ENCODE assay signal across 18 cellular contexts in the genomic region with DNA sequence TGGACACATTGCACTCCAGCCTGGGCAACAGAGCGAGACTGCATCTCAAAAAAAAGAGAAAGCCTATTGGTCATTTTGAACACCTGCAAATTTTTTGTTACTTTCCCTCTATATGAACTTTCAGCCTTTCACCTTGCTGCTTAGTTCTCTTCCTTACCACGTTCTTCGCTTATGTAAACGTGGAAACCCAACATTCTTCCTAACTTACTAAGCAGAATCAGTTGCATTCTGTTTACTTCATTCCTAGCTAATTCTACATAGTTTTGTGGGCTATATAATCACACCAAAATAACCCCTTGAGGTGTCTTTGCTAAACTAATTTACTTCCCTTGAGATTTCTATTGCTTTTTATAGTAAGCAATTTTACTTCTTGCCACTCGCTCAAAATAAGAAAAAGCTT. TPM values are rescaled to one million over a fixed set of nuclear protein-coding genes. Genes with fewer than 3 reads are reported as not detected.
DNase-seq lines count a peak whose midpoint lies in the region; ATAC-seq and TF ChIP-seq lines count a peak whose summit lies in the region.
"Had no signal": no experiment of that assay in that cellular context is flagged by ENCODE, and none has a peak within 500 bp of the region (broad histone marks: within the 10 kb centered on the region; RNA-seq: fewer than 3 reads in every experiment).

No MANE protein-coding gene starts in this region.

- H3K27me3 Mint-ChIP-seq in stimulated activated memory B cell treated with anti-CD40 and anti-IgM and Interleukin-4, amounts not matched to agents 10 μg/mL and 1 μg/mL and 100 μg/mL, for 72 hours, result no peaks in the 10 kb centered on the region

- in situ Hi-C loops in mammary epithelial cell (cut with MboI; ENCODE audit: low sequenced_read_pairs in 2 of 2), result no loop called here

- no peaks in the 10 kb centered on the region for H3K27me3 ChIP-seq in BLaER1
- no peaks in the 10 kb centered on the region for H3K27me3 ChIP-seq in mammary epithelial cell (ENCODE audit: insufficient read depth, low read length)

- H3K4me3 ChIP-seq in BLaER1, result no peak overlapping the region
- no peak overlapping the region for H3K4me3 ChIP-seq in choroid plexus epithelial cell (ENCODE audit: low read depth, low read length)
- no peak overlapping the region for H3K4me3 ChIP-seq in mesodermal cell (ENCODE audit: extremely low read depth, insufficient read depth, low read length, poor library complexity, severe bottlenecking)
- no peak overlapping the region for H3K4me3 ChIP-seq in mammary epithelial cell (replicated peaks in 1 of 3; ENCODE audit: insufficient read depth in 1 of 3, low read depth in 2 of 3, low read length in 3 of 3)
- H3K4me3 ChIP-seq: GM12878, GM23338, HAP-1, K562 had no signal

- no peak overlapping the region for H2AFZ ChIP-seq in mammary epithelial cell (ENCODE audit: low read depth, low read length)
- H2AFZ ChIP-seq: GM23338 had no signal

- no peak overlapping the region for H3K27ac ChIP-seq in BLaER1
- peak overlapping the region; percentile 39 for H3K27ac ChIP-seq in mesodermal cell (ENCODE audit: low read depth, low read length, severe bottlenecking)
- no peak overlapping the region for H3K27ac ChIP-seq in mammary epithelial cell (ENCODE audit: insufficient read depth, low read depth, low read length)
- H3K27ac ChIP-seq: 22Rv1 had no signal

- CTCF ChIA-PET in mammary epithelial cell (lab: Charles Lee; ENCODE audit: low non-redundant PET), result no interaction called here

- no peaks in the 10 kb centered on the region for H3K79me2 ChIP-seq in mammary epithelial cell (ENCODE audit: insufficient read depth, low read length)

- H3K4me3 Mint-ChIP-seq in stimulated activated memory B cell treated with anti-CD40 and anti-IgM and Interleukin-4, amounts not matched to agents 10 μg/mL and 1 μg/mL and 100 μg/mL, for 72 hours, result no peak overlapping the region
- H3K4me3 Mint-ChIP-seq: CD4-positive, CD25-positive, alpha-beta regulatory T cell; GM23338 had no signal

- peak; percentile 76 for DNase-seq in M059J (ENCODE audit: low read depth)
- peak; percentile 7 for DNase-seq in choroid plexus epithelial cell (ENCODE audit: low read depth)
- DNase-seq in activated CD8-positive, alpha-beta memory T cell treated with anti-CD3 and anti-CD28 coated beads, Interleukin-2, amount 50 U/mL, for 48 hours, result no peak
- no peak for DNase-seq in mammary epithelial cell
- DNase-seq: CD4-positive, CD25-positive, alpha-beta regulatory T cell; DMS53 had no signal

- H3K4me1 Mint-ChIP-seq in stimulated activated memory B cell treated with anti-CD40 and anti-IgM and Interleukin-4, amounts not matched to agents 10 μg/mL and 1 μg/mL and 100 μg/mL, for 72 hours, result peaks cover 18% of the 10 kb centered on the region
- H3K4me1 Mint-ChIP-seq: CD4-positive, CD25-positive, alpha-beta regulatory T cell had no signal

- WGBS in mesodermal cell (ENCODE audit: insufficient coverage in 2 of 2), 2 experiments, result 81 to 88% methylated on average over 4 of the region's 5 CpGs
- 89% methylated on average over 4 of the region's 5 CpGs for WGBS in mammary epithelial cell (ENCODE audit: low coverage, missing lambda C conversion rate)

- intact Hi-C loops in mammary epithelial cell (cut with micrococcal nuclease), result no loop called here

- H3K9me3 ChIP-seq in BLaER1, result peaks cover 41% of the 10 kb centered on the region
- no peaks in the 10 kb centered on the region for H3K9me3 ChIP-seq in mesodermal cell (ENCODE audit: control insufficient read depth, low read length)
- no peaks in the 10 kb centered on the region for H3K9me3 ChIP-seq in mammary epithelial cell (replicated peaks; ENCODE audit: insufficient read depth, low read length)
- H3K9me3 ChIP-seq: HAP-1 had no signal

- no peaks in the 10 kb centered on the region for H3K36me3 Mint-ChIP-seq in stimulated activated memory B cell treated with anti-CD40 and anti-IgM and Interleukin-4, amounts not matched to agents 10 μg/mL and 1 μg/mL and 100 μg/mL, for 72 hours
- H3K36me3 Mint-ChIP-seq: CD4-positive, CD25-positive, alpha-beta regulatory T cell had no signal

- H3K27ac Mint-ChIP-seq in stimulated activated memory B cell treated with anti-CD40 and anti-IgM and Interleukin-4, amounts not matched to agents 10 μg/mL and 1 μg/mL and 100 μg/mL, for 72 hours, result no peak overlapping the region
- H3K27ac Mint-ChIP-seq: CD4-positive, CD25-positive, alpha-beta regulatory T cell; GM23338 had no signal

- H3K36me3 ChIP-seq in BLaER1 (0 out of 2 replicates have a peak, but pooled peaks cover 14% of the 10 kb centered on the region), mesodermal cell (ENCODE audit: control insufficient read depth, insufficient read depth, low read length) (no peaks in the 10 kb centered on the region), mammary epithelial cell (ENCODE audit: insufficient read depth, low read length) (no peaks in the 10 kb centered on the region)
- H3K36me3 ChIP-seq: HAP-1 had no signal

- no peak overlapping the region for H3K9ac ChIP-seq in BLaER1
- no peak overlapping the region for H3K9ac ChIP-seq in mammary epithelial cell (ENCODE audit: insufficient read depth, low read length)

- TF ChIP-seq CTCF in choroid plexus epithelial cell (conservative IDR thresholded peaks at IDR 0.05; ENCODE audit: low read depth, low read length) (no peak), mammary epithelial cell (conservative IDR thresholded peaks at IDR 0.05 in 1 of 2, IDR thresholded peaks at IDR 0.05 in 1 of 2; ENCODE audit: extremely low read depth in 1 of 2, insufficient read depth in 1 of 2, low read depth in 1 of 2, low read length in 2 of 2) (no peak)

- no TSS peak for BruUV-seq in mammary epithelial cell (replicated peaks; lab: Mats Ljungman, UMichigan)

- H3K4me2 ChIP-seq in BLaER1, result peak overlapping the region; percentile 38
- no peak overlapping the region for H3K4me2 ChIP-seq in mammary epithelial cell (ENCODE audit: insufficient read depth, low read depth, low read length)
- H3K4me2 ChIP-seq: GM23338 had no signal

- H3K4me1 ChIP-seq in BLaER1 (peaks cover 27% of the 10 kb centered on the region), mesodermal cell (ENCODE audit: control insufficient read depth, insufficient read depth, low read length, poor library complexity, severe bottlenecking) (peaks cover 25% of the 10 kb centered on the region), mammary epithelial cell (ENCODE audit: insufficient read depth, low read length) (peaks cover 23% of the 10 kb centered on the region)

- no peaks in the 10 kb centered on the region for H3K9me3 Mint-ChIP-seq in stimulated activated memory B cell treated with anti-CD40 and anti-IgM and Interleukin-4, amounts not matched to agents 10 μg/mL and 1 μg/mL and 100 μg/mL, for 72 hours
- H3K9me3 Mint-ChIP-seq: GM23338 had no signal

- no peak for ATAC-seq in stimulated activated memory B cell treated with anti-CD40 and anti-IgM and Interleukin-4, amounts not matched to agents 10 μg/mL and 1 μg/mL and 100 μg/mL, for 72 hours
- no peak for ATAC-seq in HG03571 (IDR thresholded peaks at IDR 0.05; ENCODE audit: unreplicated experiment)
- ATAC-seq: GM12878, GM23338, K562 had no signal

- dilution Hi-C loops in mammary epithelial cell (cut with HindIII; ENCODE audit: low sequenced_read_pairs), result no loop called here

- no peaks in the 10 kb centered on the region for H4K20me1 ChIP-seq in BLaER1
- no peaks in the 10 kb centered on the region for H4K20me1 ChIP-seq in mammary epithelial cell (ENCODE audit: insufficient read depth, low read length)

RNA-seq across cellular contexts. Expression of a gene that starts 23.2 kb away (rescaled TPM):
- total RNA-seq in M059J (2014; rRNA removed; shearing (Covaris generic)), result 33.0 and 50.9 TPM in 2 replicates
- not detected for polyA plus RNA-seq in mesodermal cell (2013, experiment 1 of 2)
- polyA plus RNA-seq in mesodermal cell (2013, experiment 2 of 2), result not detected
- not detected for total RNA-seq in mammary epithelial cell
- not detected for polyA plus RNA-seq in mammary epithelial cell
- not detected for polyA minus RNA-seq in mammary epithelial cell
- total RNA-seq: A673; CD4-positive, CD25-positive, alpha-beta regulatory T cell; G401; GM23338 had no signal
- polyA plus RNA-seq: BJ; CD4-positive, CD25-positive, alpha-beta regulatory T cell; GM23338 had no signal

RNA-seq across cellular contexts. Expression of a gene that starts 23.4 kb away (rescaled TPM):
- 25.8 and 38.5 TPM in 2 replicates for total RNA-seq in M059J (2014; rRNA removed; shearing (Covaris generic))
- not detected for polyA plus RNA-seq in mesodermal cell (2013, experiment 1 of 2)
- polyA plus RNA-seq in mesodermal cell (2013, experiment 2 of 2), result not detected
- not detected for total RNA-seq in mammary epithelial cell
- polyA plus RNA-seq in mammary epithelial cell, result not detected
- not detected for polyA minus RNA-seq in mammary epithelial cell
- total RNA-seq: A673; CD4-positive, CD25-positive, alpha-beta regulatory T cell; G401; GM12878; GM23338; K562 had no signal
- polyA plus RNA-seq: BJ; CD4-positive, CD25-positive, alpha-beta regulatory T cell; GM23338 had no signal

Comparison
In these comparisons a context has a peak if more than half of its experiments do, and no peak if none do; other contexts are left out.
1. DNase-seq: peak in M059J (single experiment) and choroid plexus epithelial cell (single experiment); none in activated CD8-positive, alpha-beta memory T cell treated with anti-CD3 and anti-CD28 coated beads, Interleukin-2, amount 50 U/mL, for 48 hours (single experiment) and mammary epithelial cell (single experiment).
2. RNA of a gene that starts 23.2 kb away (total RNA-seq): 33.0 to 50.9 TPM in M059J; not detected in mammary epithelial cell; every median in the first group is over 10 times any median in the second.
3. RNA of a gene that starts 23.4 kb away (total RNA-seq): 25.8 to 38.5 TPM in M059J; not detected in mammary epithelial cell; every median in the first group is over 10 times any median in the second.